ENCODE assay signal across 17 cellular contexts in genomic region chr4:184793735-184794355, GRCh38. TPM values are rescaled to one million over a fixed set of nuclear protein-coding genes. Genes with fewer than 3 reads are reported as not detected.
DNase-seq lines count a peak whose midpoint lies in the region; ATAC-seq and TF ChIP-seq lines count a peak whose summit lies in the region.
"Had no signal": no experiment of that assay in that cellular context is flagged by ENCODE, and none has a peak within 500 bp of the region (broad histone marks: within the 10 kb centered on the region; RNA-seq: fewer than 3 reads in every experiment).

No MANE protein-coding gene starts in this region.

- H3K27me3 ChIP-seq in ACC112 (ENCODE audit: insufficient read depth, low read length) (no peaks in the 10 kb centered on the region), psoas muscle (ENCODE audit: insufficient read depth in 3 of 3, low read length in 2 of 3) (no peaks in the 10 kb centered on the region), A673 (replicated peaks; ENCODE audit: insufficient read depth, low read depth, low read length, poor library complexity) (no peaks in the 10 kb centered on the region)

- H3K27ac Mint-ChIP-seq in CD14-positive monocyte (peak overlapping the region; percentile 83 to 97 (median 95)), glutamatergic neuron (ENCODE audit: unreplicated experiment) (no peak overlapping the region)
- H3K27ac Mint-ChIP-seq: B cell had no signal

- H3K4me1 ChIP-seq in ACC112 (ENCODE audit: control insufficient read depth, insufficient read depth, low read length, unreplicated experiment) (peaks cover 17% of the 10 kb centered on the region), psoas muscle (peaks cover 81% of the 10 kb centered on the region), A673 (ENCODE audit: insufficient read depth, low read length, poor library complexity, severe bottlenecking) (no peaks in the 10 kb centered on the region)

- POLR2A ChIA-PET in A673 (lab: Charles Lee; ENCODE audit: low non-redundant PET): no interaction called here

- H3K36me3 Mint-ChIP-seq in CD14-positive monocyte: peaks cover 88 to 94% of the 10 kb centered on the region in 2 donors
- H3K36me3 Mint-ChIP-seq in glutamatergic neuron (ENCODE audit: unreplicated experiment): peaks cover 23% of the 10 kb centered on the region

- H3K9me3 ChIP-seq in psoas muscle (no peaks in the 10 kb centered on the region), A673 (ENCODE audit: low read depth, low read length, poor library complexity, severe bottlenecking) (no peaks in the 10 kb centered on the region)

- intact Hi-C loops in CD14-positive monocyte (cut with micrococcal nuclease) (loop anchor here in 1 of 2 donors (2.0 kb wide), 2 partner anchors 19 to 57 kb away; no protein-coding TSS in a partner anchor), psoas muscle (cut with DNase I) (no loop called here), A673 (cut with micrococcal nuclease; ENCODE audit: unreplicated experiment) (no loop called here)

- H2AFZ ChIP-seq in ACC112 (ENCODE audit: low read length, unreplicated experiment): no peak overlapping the region

- H3K79me2 ChIP-seq in ACC112 (ENCODE audit: control insufficient read depth, insufficient read depth, low read length, unreplicated experiment): peaks cover 5% of the 10 kb centered on the region

- no peak for ATAC-seq in psoas muscle

- BruUV-seq in A673 (replicated peaks; lab: Mats Ljungman, UMichigan): no TSS peak

- H3K4me3 ChIP-seq in ACC112 (ENCODE audit: low read depth, low read length) (no peak overlapping the region), psoas muscle (no peak overlapping the region), A673 (ENCODE audit: low read depth, low read length, poor library complexity, severe bottlenecking) (no peak overlapping the region)
- H3K4me3 ChIP-seq: SK-N-MC had no signal

- peaks cover 0 to 3% (median 0%) of the 10 kb centered on the region in 7 donors for H3K9me3 Mint-ChIP-seq in CD14-positive monocyte
- H3K9me3 Mint-ChIP-seq in glutamatergic neuron (ENCODE audit: unreplicated experiment): peaks cover 6% of the 10 kb centered on the region
- H3K9me3 Mint-ChIP-seq: T-cell had no signal

- H3K27ac ChIP-seq in ACC112 (ENCODE audit: low read depth, low read length) (peak overlapping the region; percentile 68), VCaP (peak overlapping the region; percentile 79), psoas muscle (peak overlapping the region; percentile 87), A673 (ENCODE audit: low read depth, low read length, poor library complexity, severe bottlenecking) (no peak overlapping the region)
- H3K27ac ChIP-seq: KMS-11, SK-N-MC had no signal

- no peak for DNase-seq in CD14-positive monocyte (ENCODE audit: low spot score)
- DNase-seq in psoas muscle: no peak
- DNase-seq in glutamatergic neuron: no peak
- no peak for DNase-seq in SW480 (ENCODE audit: low spot score)
- DNase-seq in A673 (ENCODE audit: low spot score): no peak
- no peak for DNase-seq in NOMO-1 treated with dmso at 0.1 percent for 144 hours (lab: John Stamatoyannopoulos, UW; ENCODE audit: unreplicated experiment)
- DNase-seq: DMS 273 treated with DMSO at 0.1 percent for 48 hours, MM.1S, NCI-H1105 treated with DMSO at 0.1 percent for 48 hours, NCI-H187, NCI-H748 treated with DMSO at 0.1 percent for 48 hours had no signal

- H3K4me3 Mint-ChIP-seq in CD14-positive monocyte: no peak overlapping the region
- no peak overlapping the region for H3K4me3 Mint-ChIP-seq in glutamatergic neuron (ENCODE audit: unreplicated experiment)
- H3K4me3 Mint-ChIP-seq: B cell, T-cell had no signal

- H3K36me3 ChIP-seq in ACC112 (ENCODE audit: insufficient read depth, low read length): no peaks in the 10 kb centered on the region
- H3K36me3 ChIP-seq in psoas muscle (ENCODE audit: insufficient read depth in 1 of 2, low read depth in 1 of 2): peaks cover 11 to 60% of the 10 kb centered on the region in 2 donors
- H3K36me3 ChIP-seq in A673 (ENCODE audit: insufficient read depth, low read length, poor library complexity, severe bottlenecking): no peaks in the 10 kb centered on the region

- TF ChIP-seq CTCF in CD14-positive monocyte (IDR thresholded peaks at IDR 0.05) (no peak), VCaP (conservative IDR thresholded peaks at IDR 0.05) (no peak), psoas muscle (IDR thresholded peaks at IDR 0.05) (no peak), glutamatergic neuron (IDR thresholded peaks at IDR 0.05; ENCODE audit: partially characterized antibody, unreplicated experiment) (no peak), A673 (conservative IDR thresholded peaks at IDR 0.05; ENCODE audit: low read depth, low read length) (no peak)

- WGBS in psoas muscle, 3 donors: 60 to 75% (median 74%) methylated on average over 9 of the region's 9 CpGs

- peaks cover 0 to 2% (median 0%) of the 10 kb centered on the region in 3 donors for H3K27me3 Mint-ChIP-seq in CD14-positive monocyte (ENCODE audit: low read depth in 3 of 3)
- H3K27me3 Mint-ChIP-seq in glutamatergic neuron (ENCODE audit: unreplicated experiment): peaks cover 6% of the 10 kb centered on the region
- H3K27me3 Mint-ChIP-seq: B cell, T-cell had no signal

- H3K4me1 Mint-ChIP-seq in CD14-positive monocyte: peaks cover 38% of the 10 kb centered on the region
- peaks cover 2% of the 10 kb centered on the region for H3K4me1 Mint-ChIP-seq in glutamatergic neuron (ENCODE audit: low read depth, unreplicated experiment)

- CTCF ChIA-PET in A673 (lab: Charles Lee): no interaction called here

RNA-seq across cellular contexts. Expression of gene ACSL1, which starts 31.9 kb away (rescaled TPM):
- polyA plus RNA-seq in CD14-positive monocyte (100 to 1,000 TPM in 1 of 2 donors, 10 to 100 TPM in 1; 72.4 to 115 TPM), psoas muscle (1,000 to 10,000 TPM in 1 of 3 donors, 100 to 1,000 TPM in 2; 435 to 1,333 (median 781) TPM)
- total RNA-seq in psoas muscle (1,000 to 10,000 TPM in 2 of 4 donors, 100 to 1,000 TPM in 2; 257 to 1,392 (median 704) TPM), glutamatergic neuron (ENCODE audit: unreplicated experiment) (31.7 TPM), A673 (2021) (4.8 and 5.2 TPM in 2 replicates)

RNA-seq across cellular contexts. Expression of gene CENPU, which starts 59.9 kb away (rescaled TPM):
- polyA plus RNA-seq in CD14-positive monocyte (1 to 10 TPM; 1.2 to 1.6 TPM), psoas muscle (1 to 10 TPM in 2 of 3 donors, under 1 TPM in 1; 0.91 to 2.0 (median 1.1) TPM)
- total RNA-seq in psoas muscle (1 to 10 TPM in 2 of 4 donors, under 1 TPM in 2; 0.63 to 1.6 (median 0.93) TPM), glutamatergic neuron (ENCODE audit: unreplicated experiment) (18.0 TPM), A673 (2021) (87.3 and 97.2 TPM in 2 replicates)
